ENCODE assay signal across 38 cellular contexts in the genomic region with DNA sequence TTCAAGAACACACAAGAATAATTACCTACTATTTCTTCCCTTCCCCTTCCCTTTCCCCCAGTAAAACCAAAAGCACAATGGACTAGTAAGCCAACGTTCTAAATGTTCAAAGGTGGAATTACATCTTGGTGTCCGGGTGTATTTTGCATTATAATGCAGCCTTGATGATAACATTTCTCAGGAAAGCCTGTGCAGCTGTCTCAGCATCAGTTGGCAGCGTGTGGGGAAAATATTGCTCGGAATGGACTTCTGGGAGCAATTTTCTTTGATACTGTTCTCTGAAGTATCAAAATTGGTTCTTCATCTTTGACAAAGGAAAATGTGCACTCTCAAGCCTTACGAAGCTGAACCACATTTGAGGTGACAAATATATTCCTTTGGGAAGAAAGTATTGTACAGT.
"Had no signal": no experiment of that assay in that cellular context is flagged by ENCODE, and none has a peak within 500 bp of the region (broad histone marks: within the 10 kb centered on the region; RNA-seq: fewer than 3 reads in every experiment).

No MANE protein-coding gene starts in this region.

- H3K4me3 ChIP-seq: adrenal gland, ascending aorta, body of pancreas, breast epithelium, cardiac muscle cell had no signal

- H3K4me1 ChIP-seq: adrenal gland, ascending aorta, body of pancreas, breast epithelium had no signal

- H3K9me3 ChIP-seq: adrenal gland, ascending aorta, body of pancreas, breast epithelium had no signal

- H3K4me3 Mint-ChIP-seq: activated naive CD4-positive, alpha-beta T cell treated with anti-CD3 and anti-CD28 coated beads for 36 hours; activated naive CD4-positive, alpha-beta T cell treated with anti-CD3 and anti-CD28 coated beads, Interleukin-2, amount 10 ng/mL, durations not matched to agents 7 days and 5 days; activated naive CD4-positive, alpha-beta T cell treated with anti-CD3 and anti-CD28 coated beads, Interleukin-2, amount 50 U/mL, for 24 hours; activated naive CD8-positive, alpha-beta T cell; activated naive CD8-positive, alpha-beta T cell treated with anti-CD3 and anti-CD28 coated beads for 36 hours; activated naive CD8-positive, alpha-beta T cell treated with anti-CD3 and anti-CD28 coated beads, Interleukin-2, amount 10 ng/mL, durations not matched to agents 7 days and 5 days; activated naive CD8-positive, alpha-beta T cell treated with anti-CD3 and anti-CD28 coated beads, Interleukin-2, amount 50 U/mL, for 24 hours; activated T-cell treated with anti-CD3 and anti-CD28 coated beads, Interleukin-2, amount 50 U/mL, for 24 hours; activated T-cell treated with anti-CD3 and anti-CD28 coated beads, Interleukin-2, amount 50 U/mL, for 4 hours; activated T-cell treated with anti-CD3 and anti-CD28 coated beads, Interleukin-2, amount 50 U/mL, for 72 hours; activated T-helper 1 cell treated with anti-CD3 and anti-CD28 coated beads, Interleukin-12 subunit alpha, Interleukin-12 subunit beta, Interleukin-2, Interleukin-4 antibody, amounts not matched to agents 30 ng/mL and 10 ng/mL and 1 ng/mL, durations not matched to agents 14 hours and 24 hours and 36 hours; activated T-helper 17 cell treated with anti-CD3 and anti-CD28 coated beads, Interleukin-2, amount 50 U/mL, for 72 hours; brain; central memory CD8-positive, alpha-beta T cell had no signal

- H3K4me1 Mint-ChIP-seq: activated naive CD4-positive, alpha-beta T cell treated with anti-CD3 and anti-CD28 coated beads, Interleukin-2, amount 10 ng/mL, durations not matched to agents 7 days and 5 days; activated naive CD4-positive, alpha-beta T cell treated with anti-CD3 and anti-CD28 coated beads, Interleukin-2, amount 50 U/mL, for 24 hours; activated naive CD8-positive, alpha-beta T cell treated with anti-CD3 and anti-CD28 coated beads for 36 hours; activated naive CD8-positive, alpha-beta T cell treated with anti-CD3 and anti-CD28 coated beads, Interleukin-2, amount 10 ng/mL, durations not matched to agents 7 days and 5 days; activated naive CD8-positive, alpha-beta T cell treated with anti-CD3 and anti-CD28 coated beads, Interleukin-2, amount 50 U/mL, for 24 hours; activated T-helper 17 cell treated with anti-CD3 and anti-CD28 coated beads, Interleukin-2, amount 50 U/mL, for 72 hours; brain; central memory CD8-positive, alpha-beta T cell had no signal

- DNase-seq: activated effector memory CD4-positive, alpha-beta T cell treated with anti-CD3 and anti-CD28 coated beads, Interleukin-2, amount 50 U/mL, for 16 hours; activated effector memory CD4-positive, alpha-beta T cell treated with Interleukin-2 at 50 U/mL for 16 hours; activated gamma-delta T cell; activated gamma-delta T cell treated with Interleukin-2 at 50 U/mL for 16 hours; activated naive CD4-positive, alpha-beta T cell; activated naive CD4-positive, alpha-beta T cell treated with anti-CD3 and anti-CD28 coated beads for 36 hours; activated naive CD4-positive, alpha-beta T cell treated with anti-CD3 and anti-CD28 coated beads, Interleukin-2, amount 10 ng/mL, durations not matched to agents 7 days and 5 days; activated naive CD4-positive, alpha-beta T cell treated with anti-CD3 and anti-CD28 coated beads, Interleukin-2, amount 50 U/mL, for 16 hours; activated naive CD4-positive, alpha-beta T cell treated with Interleukin-2 at 50 U/mL for 16 hours; activated naive CD8-positive, alpha-beta T cell treated with anti-CD3 and anti-CD28 coated beads for 36 hours; activated naive CD8-positive, alpha-beta T cell treated with anti-CD3 and anti-CD28 coated beads, Interleukin-2, amount 10 ng/mL, durations not matched to agents 7 days and 5 days; activated naive CD8-positive, alpha-beta T cell treated with anti-CD3 and anti-CD28 coated beads, Interleukin-2, amount 50 U/mL, for 24 hours; activated T-cell treated with anti-CD3 and anti-CD28 coated beads, Interleukin-2, amount 50 U/mL, for 1 hour; activated T-cell treated with anti-CD3 and anti-CD28 coated beads, Interleukin-2, amount 50 U/mL, for 24 hours; activated T-cell treated with anti-CD3 and anti-CD28 coated beads, Interleukin-2, amount 50 U/mL, for 4 hours; activated T-cell treated with anti-CD3 and anti-CD28 coated beads, Interleukin-2, amount 50 U/mL, for 48 hours; activated T-cell treated with anti-CD3 and anti-CD28 coated beads, Interleukin-2, amount 50 U/mL, for 72 hours; adrenal gland; amniotic stem cell; amygdala; anterior cingulate cortex; aorta; body of pancreas; brain microvascular endothelial cell; caudate nucleus; central memory CD4-positive, alpha-beta T cell; cerebellar nuclear complex had no signal

- H3K27ac ChIP-seq: adrenal gland, ascending aorta, body of pancreas, brain microvascular endothelial cell, breast epithelium, cardiac muscle cell had no signal

- H3K27me3 Mint-ChIP-seq: activated naive CD4-positive, alpha-beta T cell treated with anti-CD3 and anti-CD28 coated beads, Interleukin-2, amount 10 ng/mL, durations not matched to agents 7 days and 5 days; activated naive CD8-positive, alpha-beta T cell treated with anti-CD3 and anti-CD28 coated beads for 36 hours; activated naive CD8-positive, alpha-beta T cell treated with anti-CD3 and anti-CD28 coated beads, Interleukin-2, amount 10 ng/mL, durations not matched to agents 7 days and 5 days; activated T-helper 17 cell treated with anti-CD3 and anti-CD28 coated beads, Interleukin-2, amount 50 U/mL, for 72 hours; brain had no signal

- H3K27me3 ChIP-seq: ascending aorta, body of pancreas, brain microvascular endothelial cell, breast epithelium, cardiac muscle cell had no signal

- H3K36me3 ChIP-seq: adrenal gland, ascending aorta, brain microvascular endothelial cell, breast epithelium, cardiac muscle cell had no signal

- H3K27ac Mint-ChIP-seq: activated naive CD4-positive, alpha-beta T cell treated with anti-CD3 and anti-CD28 coated beads for 36 hours; activated naive CD4-positive, alpha-beta T cell treated with anti-CD3 and anti-CD28 coated beads, Interleukin-2, amount 10 ng/mL, durations not matched to agents 7 days and 5 days; activated naive CD4-positive, alpha-beta T cell treated with anti-CD3 and anti-CD28 coated beads, Interleukin-2, amount 50 U/mL, for 24 hours; activated naive CD4-positive, alpha-beta T cell treated with anti-CD3 and anti-CD28 coated beads, Interleukin-2, amount 50 U/mL, for 72 hours; activated naive CD8-positive, alpha-beta T cell; activated naive CD8-positive, alpha-beta T cell treated with anti-CD3 and anti-CD28 coated beads for 36 hours; activated naive CD8-positive, alpha-beta T cell treated with anti-CD3 and anti-CD28 coated beads, Interleukin-2, amount 10 ng/mL, durations not matched to agents 7 days and 5 days; activated naive CD8-positive, alpha-beta T cell treated with anti-CD3 and anti-CD28 coated beads, Interleukin-2, amount 50 U/mL, for 24 hours; activated T-cell treated with anti-CD3 and anti-CD28 coated beads, Interleukin-2, amount 50 U/mL, for 24 hours; activated T-cell treated with anti-CD3 and anti-CD28 coated beads, Interleukin-2, amount 50 U/mL, for 72 hours; activated T-helper 1 cell treated with anti-CD3 and anti-CD28 coated beads, Interleukin-12 subunit alpha, Interleukin-12 subunit beta, Interleukin-2, Interleukin-4 antibody, amounts not matched to agents 30 ng/mL and 10 ng/mL and 1 ng/mL, durations not matched to agents 14 hours and 24 hours and 36 hours; activated T-helper 17 cell treated with anti-CD3 and anti-CD28 coated beads, Interleukin-2, amount 50 U/mL, for 72 hours; activated T-helper 2 cell treated with anti-CD3 and anti-CD28 coated beads, Interferon-gamma antibody, Interleukin-2, Interleukin-4, amounts not matched to agents 10 μg/mL and 5 μg/mL and 100 μg/mL, durations not matched to agents 14 hours and 24 hours and 36 hours; brain had no signal

- H3K36me3 Mint-ChIP-seq: activated naive CD4-positive, alpha-beta T cell treated with anti-CD3 and anti-CD28 coated beads, Interleukin-2, amount 10 ng/mL, durations not matched to agents 7 days and 5 days; activated naive CD4-positive, alpha-beta T cell treated with anti-CD3 and anti-CD28 coated beads, Interleukin-2, amount 50 U/mL, for 24 hours; activated naive CD4-positive, alpha-beta T cell treated with anti-CD3 and anti-CD28 coated beads, Interleukin-2, amount 50 U/mL, for 72 hours; activated naive CD8-positive, alpha-beta T cell; activated naive CD8-positive, alpha-beta T cell treated with anti-CD3 and anti-CD28 coated beads for 36 hours; activated naive CD8-positive, alpha-beta T cell treated with anti-CD3 and anti-CD28 coated beads, Interleukin-2, amount 10 ng/mL, durations not matched to agents 7 days and 5 days; brain had no signal

- H3K9me3 Mint-ChIP-seq: activated naive CD4-positive, alpha-beta T cell treated with anti-CD3 and anti-CD28 coated beads for 36 hours; activated naive CD4-positive, alpha-beta T cell treated with anti-CD3 and anti-CD28 coated beads, Interleukin-2, amount 10 ng/mL, durations not matched to agents 7 days and 5 days; activated naive CD4-positive, alpha-beta T cell treated with anti-CD3 and anti-CD28 coated beads, Interleukin-2, amount 50 U/mL, for 24 hours; activated naive CD4-positive, alpha-beta T cell treated with anti-CD3 and anti-CD28 coated beads, Interleukin-2, amount 50 U/mL, for 72 hours; activated naive CD8-positive, alpha-beta T cell treated with anti-CD3 and anti-CD28 coated beads for 36 hours; activated naive CD8-positive, alpha-beta T cell treated with anti-CD3 and anti-CD28 coated beads, Interleukin-2, amount 10 ng/mL, durations not matched to agents 7 days and 5 days; activated naive CD8-positive, alpha-beta T cell treated with anti-CD3 and anti-CD28 coated beads, Interleukin-2, amount 50 U/mL, for 24 hours; activated T-cell treated with anti-CD3 and anti-CD28 coated beads, Interleukin-2, amount 50 U/mL, for 24 hours; activated T-cell treated with anti-CD3 and anti-CD28 coated beads, Interleukin-2, amount 50 U/mL, for 4 hours; activated T-cell treated with anti-CD3 and anti-CD28 coated beads, Interleukin-2, amount 50 U/mL, for 72 hours; activated T-helper 1 cell treated with anti-CD3 and anti-CD28 coated beads, Interleukin-12 subunit alpha, Interleukin-12 subunit beta, Interleukin-2, Interleukin-4 antibody, amounts not matched to agents 30 ng/mL and 10 ng/mL and 1 ng/mL, durations not matched to agents 14 hours and 24 hours and 36 hours; activated T-helper 17 cell treated with anti-CD3 and anti-CD28 coated beads, Interleukin-2, amount 50 U/mL, for 72 hours; activated T-helper 2 cell treated with anti-CD3 and anti-CD28 coated beads, Interferon-gamma antibody, Interleukin-2, Interleukin-4, amounts not matched to agents 10 μg/mL and 5 μg/mL and 100 μg/mL, durations not matched to agents 14 hours and 24 hours and 36 hours; brain; central memory CD8-positive, alpha-beta T cell had no signal

- ATAC-seq: activated naive CD4-positive, alpha-beta T cell treated with anti-CD3 and anti-CD28 coated beads, Interleukin-2, amount 50 U/mL, for 72 hours; activated naive CD8-positive, alpha-beta T cell treated with anti-CD3 and anti-CD28 coated beads, Interleukin-2, amount 50 U/mL, for 24 hours; activated T-cell treated with anti-CD3 and anti-CD28 coated beads, Interleukin-2, amount 50 U/mL, for 4 hours; activated T-cell treated with anti-CD3 and anti-CD28 coated beads, Interleukin-2, amount 50 U/mL, for 72 hours; activated T-helper 17 cell treated with anti-CD3 and anti-CD28 coated beads, Interleukin-2, amount 50 U/mL, for 72 hours; body of pancreas had no signal
